Comparison of ENCODE assay signal across 30 cellular contexts in the genomic region with DNA sequence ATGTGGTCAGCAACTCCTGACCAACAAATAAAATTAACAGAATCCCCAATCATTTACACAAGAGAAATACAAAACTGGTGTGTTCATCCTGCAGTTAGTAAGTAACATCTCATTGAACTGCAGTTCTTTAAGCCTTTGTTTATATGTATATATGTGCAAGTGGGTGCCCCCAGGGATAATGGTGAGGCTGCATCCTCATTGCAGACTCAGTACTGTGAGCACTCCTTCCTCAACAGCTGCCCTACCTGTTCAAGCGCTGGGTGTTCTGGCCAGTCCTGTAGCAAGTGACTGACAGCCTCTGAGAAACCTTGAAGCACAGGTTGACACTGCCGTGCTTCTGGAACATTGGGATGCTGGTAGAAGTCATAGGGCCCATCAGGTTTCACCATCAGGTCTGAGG.
"Had no signal": no experiment of that assay in that cellular context is flagged by ENCODE, and none has a peak within 500 bp of the region (broad histone marks: within the 10 kb centered on the region; RNA-seq: fewer than 3 reads in every experiment).

No MANE protein-coding gene starts in this region.

- H3K27me3 ChIP-seq: body of pancreas, breast epithelium, MG63, SJCRH30 had no signal

- H3K4me3 ChIP-seq: body of pancreas, breast epithelium, MG63, SJCRH30, SK-N-MC had no signal

- DNase-seq: activated CD4-positive, alpha-beta T cell treated with anti-CD3 and anti-CD28 coated beads, Interleukin-2, amount 10 ng/mL, durations not matched to agents 7 days and 5 days; activated CD4-positive, alpha-beta T cell treated with anti-CD3 and anti-CD28 coated beads, Interleukin-2, amount 50 U/mL, for 48 hours; activated CD8-positive, alpha-beta T cell treated with anti-CD3 and anti-CD28 coated beads, Interleukin-2, amount 10 ng/mL, durations not matched to agents 7 days and 5 days; activated gamma-delta T cell; activated naive CD4-positive, alpha-beta T cell treated with Interleukin-2 at 50 U/mL for 16 hours; activated naive CD8-positive, alpha-beta T cell treated with anti-CD3 and anti-CD28 coated beads, Interleukin-2, amount 10 ng/mL, durations not matched to agents 7 days and 5 days; activated T-cell treated with anti-CD3 and anti-CD28 coated beads, Interleukin-2, amount 50 U/mL, for 24 hours; body of pancreas; Kasumi-1; MG63; NCI-H1048; NCI-H1105 treated with DMSO at 0.1 percent for 48 hours; NCI-H1436; NCI-H1694; NCI-H1930; NCI-H2081 treated with DMSO at 0.1 percent for 48 hours; NCI-H226; NCI-H446 treated with DMSO at 0.1 percent for 48 hours; NCI-H524; NCI-H82; SHP77; SJCRH30; T1000; WERI-Rb-1 had no signal

- H3K27ac Mint-ChIP-seq: activated CD4-positive, alpha-beta T cell treated with anti-CD3 and anti-CD28 coated beads, Interleukin-2, amount 10 ng/mL, durations not matched to agents 7 days and 5 days; activated CD8-positive, alpha-beta T cell treated with anti-CD3 and anti-CD28 coated beads, Interleukin-2, amount 10 ng/mL, durations not matched to agents 7 days and 5 days; activated naive CD4-positive, alpha-beta T cell treated with anti-CD3 and anti-CD28 coated beads, Interleukin-2, amount 50 U/mL, for 24 hours; activated naive CD8-positive, alpha-beta T cell treated with anti-CD3 and anti-CD28 coated beads, Interleukin-2, amount 10 ng/mL, durations not matched to agents 7 days and 5 days; activated T-cell treated with anti-CD3 and anti-CD28 coated beads, Interleukin-2, amount 50 U/mL, for 24 hours; activated T-helper 2 cell treated with anti-CD3 and anti-CD28 coated beads, Interferon-gamma antibody, Interleukin-2, Interleukin-4, amounts not matched to agents 10 μg/mL and 5 μg/mL and 100 μg/mL, durations not matched to agents 14 hours and 24 hours and 36 hours had no signal

- H3K9me3 Mint-ChIP-seq: activated CD4-positive, alpha-beta T cell treated with anti-CD3 and anti-CD28 coated beads, Interleukin-2, amount 10 ng/mL, durations not matched to agents 7 days and 5 days; activated naive CD4-positive, alpha-beta T cell treated with anti-CD3 and anti-CD28 coated beads, Interleukin-2, amount 50 U/mL, for 24 hours; activated naive CD8-positive, alpha-beta T cell treated with anti-CD3 and anti-CD28 coated beads, Interleukin-2, amount 10 ng/mL, durations not matched to agents 7 days and 5 days; activated T-cell treated with anti-CD3 and anti-CD28 coated beads, Interleukin-2, amount 50 U/mL, for 24 hours; activated T-helper 2 cell treated with anti-CD3 and anti-CD28 coated beads, Interferon-gamma antibody, Interleukin-2, Interleukin-4, amounts not matched to agents 10 μg/mL and 5 μg/mL and 100 μg/mL, durations not matched to agents 14 hours and 24 hours and 36 hours had no signal

- FAIRE-seq: astrocyte had no signal

- H3K4me1 ChIP-seq: body of pancreas, breast epithelium, SJCRH30 had no signal

- H3K9me3 ChIP-seq: body of pancreas, breast epithelium, MG63, SJCRH30 had no signal

- H3K27ac ChIP-seq: body of pancreas, breast epithelium, SJCRH30, SK-N-MC, WERI-Rb-1 had no signal

- ATAC-seq: activated CD8-positive, alpha-beta T cell treated with anti-CD3 and anti-CD28 coated beads, Interleukin-2, amount 10 ng/mL, durations not matched to agents 7 days and 5 days; body of pancreas; Panc1 had no signal

- H3K4me3 Mint-ChIP-seq: activated CD4-positive, alpha-beta T cell treated with anti-CD3 and anti-CD28 coated beads, Interleukin-2, amount 10 ng/mL, durations not matched to agents 7 days and 5 days; activated CD8-positive, alpha-beta T cell treated with anti-CD3 and anti-CD28 coated beads, Interleukin-2, amount 10 ng/mL, durations not matched to agents 7 days and 5 days; activated naive CD4-positive, alpha-beta T cell treated with anti-CD3 and anti-CD28 coated beads, Interleukin-2, amount 50 U/mL, for 24 hours; activated naive CD8-positive, alpha-beta T cell treated with anti-CD3 and anti-CD28 coated beads, Interleukin-2, amount 10 ng/mL, durations not matched to agents 7 days and 5 days; activated T-cell treated with anti-CD3 and anti-CD28 coated beads, Interleukin-2, amount 50 U/mL, for 24 hours had no signal

- H3K27me3 Mint-ChIP-seq: activated CD4-positive, alpha-beta T cell treated with anti-CD3 and anti-CD28 coated beads, Interleukin-2, amount 10 ng/mL, durations not matched to agents 7 days and 5 days; activated naive CD4-positive, alpha-beta T cell treated with anti-CD3 and anti-CD28 coated beads, Interleukin-2, amount 50 U/mL, for 24 hours; activated naive CD8-positive, alpha-beta T cell treated with anti-CD3 and anti-CD28 coated beads, Interleukin-2, amount 10 ng/mL, durations not matched to agents 7 days and 5 days; activated T-cell treated with anti-CD3 and anti-CD28 coated beads, Interleukin-2, amount 50 U/mL, for 24 hours had no signal
